8 cellular contexts compared by ENCODE assay signal in genomic region chr2:42361728-42362298, GRCh38. TPM values are rescaled to one million over a fixed set of nuclear protein-coding genes. Genes with fewer than 3 reads are reported as not detected.
DNase-seq lines count a peak whose midpoint lies in the region; ATAC-seq and TF ChIP-seq lines count a peak whose summit lies in the region.

No MANE protein-coding gene starts in this region.

- peak overlapping the region; percentile 80 for H3K4me3 Mint-ChIP-seq in activated CD4-positive, alpha-beta T cell treated with anti-CD3 and anti-CD28 coated beads, Interleukin-2, amount 10 ng/mL, durations not matched to agents 7 days and 5 days

- POLR2A ChIA-PET in activated CD4-positive, alpha-beta T cell treated with anti-CD3 and anti-CD28 coated beads, Interleukin-2, amount 10 ng/mL, durations not matched to agents 7 days and 5 days (lab: Charles Lee): interaction anchor here (0.6 kb wide), 1 partner anchor 237 kb away, joined by 4 read pairs; no protein-coding TSS in a partner anchor

- H3K27me3 ChIP-seq in kidney epithelial cell (ENCODE audit: control insufficient read depth, insufficient read depth, low read length): no peaks in the 10 kb centered on the region
- H3K27me3 ChIP-seq in suprapubic skin: no peaks in the 10 kb centered on the region

- no peak for DNase-seq in activated CD4-positive, alpha-beta T cell treated with anti-CD3 and anti-CD28 coated beads, Interleukin-2, amount 10 ng/mL, durations not matched to agents 7 days and 5 days
- no peak for DNase-seq in activated CD4-positive, alpha-beta T cell treated with anti-CD3 and anti-CD28 coated beads, Interleukin-2, amount 50 U/mL, for 1 hour
- DNase-seq in activated naive CD4-positive, alpha-beta T cell treated with anti-CD3 and anti-CD28 coated beads, Interleukin-2, amount 50 U/mL, for 72 hours (ENCODE audit: low spot score in 2 of 2): no peak
- DNase-seq in kidney epithelial cell (ENCODE audit: low read depth): no peak
- DNase-seq in suprapubic skin (ENCODE audit: low spot score in 2 of 2): no peak
- DNase-seq in T1000 (lab: John Stamatoyannopoulos, UW): no peak
- DNase-seq in stimulated activated CD4-positive, alpha-beta T cell treated with anti-CD3 and anti-CD28 coated beads, Interleukin-4, amount 100 ng/mL, for 1 hour: no peak

- peaks cover 40% of the 10 kb centered on the region for H3K4me1 Mint-ChIP-seq in activated CD4-positive, alpha-beta T cell treated with anti-CD3 and anti-CD28 coated beads, Interleukin-2, amount 10 ng/mL, durations not matched to agents 7 days and 5 days

- 15% methylated on average over 6 of the region's 6 CpGs for WGBS in suprapubic skin

- peak overlapping the region; percentile 96 for H3K27ac ChIP-seq in suprapubic skin

- peaks cover 4% of the 10 kb centered on the region for H3K36me3 Mint-ChIP-seq in activated CD4-positive, alpha-beta T cell treated with anti-CD3 and anti-CD28 coated beads, Interleukin-2, amount 10 ng/mL, durations not matched to agents 7 days and 5 days (ENCODE audit: low read depth)
- H3K36me3 Mint-ChIP-seq in activated naive CD4-positive, alpha-beta T cell treated with anti-CD3 and anti-CD28 coated beads, Interleukin-2, amount 50 U/mL, for 72 hours: peaks cover 13 to 18% of the 10 kb centered on the region in 2 donors

- no peak for TF ChIP-seq POLR2A in suprapubic skin (IDR thresholded peaks at IDR 0.05)

- peaks cover 33% of the 10 kb centered on the region for H3K4me1 ChIP-seq in suprapubic skin

- TF ChIP-seq CTCF in kidney epithelial cell (IDR thresholded peaks at IDR 0.05; ENCODE audit: insufficient read depth, low read length, poor library complexity, severe bottlenecking): no peak
- no peak for TF ChIP-seq CTCF in suprapubic skin (IDR thresholded peaks at IDR 0.05)

- TF ChIP-seq EP300 in suprapubic skin (IDR thresholded peaks at IDR 0.05): no peak

- H3K4me3 ChIP-seq in kidney epithelial cell (ENCODE audit: low read depth, low read length) (peak overlapping the region; percentile 21), suprapubic skin (peak overlapping the region; percentile 95)

- no peaks in the 10 kb centered on the region for H3K36me3 ChIP-seq in kidney epithelial cell (ENCODE audit: control insufficient read depth, insufficient read depth, low read length)
- no peaks in the 10 kb centered on the region for H3K36me3 ChIP-seq in suprapubic skin

- peak in 1 of 2 donors; percentile 13 for ATAC-seq in activated naive CD4-positive, alpha-beta T cell treated with anti-CD3 and anti-CD28 coated beads, Interleukin-2, amount 50 U/mL, for 72 hours
- ATAC-seq in HG02623 (IDR thresholded peaks at IDR 0.05; ENCODE audit: unreplicated experiment): no peak

- no peaks in the 10 kb centered on the region for H3K27me3 Mint-ChIP-seq in activated CD4-positive, alpha-beta T cell treated with anti-CD3 and anti-CD28 coated beads, Interleukin-2, amount 10 ng/mL, durations not matched to agents 7 days and 5 days

- no peaks in the 10 kb centered on the region for H3K9me3 Mint-ChIP-seq in activated CD4-positive, alpha-beta T cell treated with anti-CD3 and anti-CD28 coated beads, Interleukin-2, amount 10 ng/mL, durations not matched to agents 7 days and 5 days
- H3K9me3 Mint-ChIP-seq in activated naive CD4-positive, alpha-beta T cell treated with anti-CD3 and anti-CD28 coated beads, Interleukin-2, amount 50 U/mL, for 72 hours: no peaks in the 10 kb centered on the region

- H3K9me3 ChIP-seq in suprapubic skin: no peaks in the 10 kb centered on the region

- CTCF ChIA-PET in activated CD4-positive, alpha-beta T cell treated with anti-CD3 and anti-CD28 coated beads, Interleukin-2, amount 10 ng/mL, durations not matched to agents 7 days and 5 days (lab: Charles Lee): no interaction called here

- H3K27ac Mint-ChIP-seq in activated CD4-positive, alpha-beta T cell treated with anti-CD3 and anti-CD28 coated beads, Interleukin-2, amount 10 ng/mL, durations not matched to agents 7 days and 5 days: peak overlapping the region; percentile 98
- peak overlapping the region; percentile 95 to 97 for H3K27ac Mint-ChIP-seq in activated naive CD4-positive, alpha-beta T cell treated with anti-CD3 and anti-CD28 coated beads, Interleukin-2, amount 50 U/mL, for 72 hours

RNA-seq across cellular contexts. Expression of gene COX7A2L, which starts 0.8 kb away (rescaled TPM):
- 10 to 100 TPM; 86.4 to 92.1 TPM for total RNA-seq in activated CD4-positive, alpha-beta T cell treated with anti-CD3 and anti-CD28 coated beads, Interleukin-2, amount 10 ng/mL, durations not matched to agents 7 days and 5 days
- total RNA-seq in activated naive CD4-positive, alpha-beta T cell treated with anti-CD3 and anti-CD28 coated beads, Interleukin-2, amount 50 U/mL, for 72 hours: 100 to 1,000 TPM in 1 of 2 donors, 10 to 100 TPM in 1; 82.8 to 122 TPM
- total RNA-seq in kidney epithelial cell (240 and 250 TPM in 2 replicates), suprapubic skin (100 to 1,000 TPM in 2 of 4 donors, 10 to 100 TPM in 2; 69.3 to 112 (median 99.0) TPM)
